ENCODE assay signal across 16 cellular contexts in genomic region chr15:22855791-22856190, GRCh38. TPM values are rescaled to one million over a fixed set of nuclear protein-coding genes. Genes with fewer than 3 reads are reported as not detected.
DNase-seq lines count a peak whose midpoint lies in the region; ATAC-seq and TF ChIP-seq lines count a peak whose summit lies in the region.
"Had no signal": no experiment of that assay in that cellular context is flagged by ENCODE, and none has a peak within 500 bp of the region (broad histone marks: within the 10 kb centered on the region; RNA-seq: fewer than 3 reads in every experiment).

No MANE protein-coding gene starts in this region.

- H3K4me1 ChIP-seq in HEK293 (ENCODE audit: control insufficient read depth, insufficient read depth, low read length) (no peaks in the 10 kb centered on the region), mesendoderm (ENCODE audit: control insufficient read depth, low read depth, low read length) (peaks cover 4% of the 10 kb centered on the region), upper lobe of right lung (no peaks in the 10 kb centered on the region)

- CTCF ChIA-PET in activated naive CD4-positive, alpha-beta T cell treated with anti-CD3 and anti-CD28 coated beads for 36 hours (lab: Charles Lee), result interaction anchor here (0.6 to 1.7 kb wide), 5 partner anchors 9 to 174 kb away, joined by 3 to 7 read pairs (median 4); no protein-coding TSS in a partner anchor
- CTCF ChIA-PET in HEK293 (lab: Yijun Ruan, JAX), result interaction anchor here (0.7 kb wide), 1 partner anchor 64 kb away, joined by 6 read pairs; no protein-coding TSS in a partner anchor

- peaks cover 4% of the 10 kb centered on the region for H3K79me2 ChIP-seq in mesendoderm (ENCODE audit: control insufficient read depth, insufficient read depth, low read length)

- H2BK120ac ChIP-seq in mesendoderm (ENCODE audit: low read depth, low read length), result no peak overlapping the region

- H3K4me3 ChIP-seq in HEK293 (ENCODE audit: low read depth, low read length), result no peak overlapping the region
- H3K4me3 ChIP-seq in mesendoderm (ENCODE audit: low read length), result no peak overlapping the region
- H3K4me3 ChIP-seq in upper lobe of right lung, result no peak overlapping the region

- POLR2A ChIA-PET in HEK293 (lab: Yijun Ruan, JAX), result interaction anchor here (1.0 kb wide), 1 partner anchor 9 kb away, joined by 3 read pairs; no protein-coding TSS in a partner anchor

- no peak overlapping the region for H4K5ac ChIP-seq in mesendoderm (ENCODE audit: low read length)

- H3K4me2 ChIP-seq in mesendoderm (ENCODE audit: low read length), result no peak overlapping the region

- peaks cover 8 to 60% of the 10 kb centered on the region in 2 experiments for H3K36me3 ChIP-seq in HEK293 (ENCODE audit: control insufficient read depth in 2 of 2, insufficient read depth in 1 of 2, low read length in 2 of 2)
- peaks cover 7% of the 10 kb centered on the region for H3K36me3 ChIP-seq in mesendoderm (ENCODE audit: control insufficient read depth, insufficient read depth, low read length)
- peaks cover 90% of the 10 kb centered on the region for H3K36me3 ChIP-seq in upper lobe of right lung

- no peak overlapping the region for H2BK5ac ChIP-seq in mesendoderm (ENCODE audit: low read length)

- H2AK5ac ChIP-seq in mesendoderm (ENCODE audit: low read length), result no peak overlapping the region

- peak overlapping the region; percentile 4 to 6 for H3K27ac Mint-ChIP-seq in activated naive CD4-positive, alpha-beta T cell treated with anti-CD3 and anti-CD28 coated beads, Interleukin-2, amount 50 U/mL, for 72 hours
- H3K27ac Mint-ChIP-seq in activated naive CD4-positive, alpha-beta T cell treated with anti-CD3 and anti-CD28 coated beads for 36 hours, result no peak overlapping the region
- peak overlapping the region; percentile 3 for H3K27ac Mint-ChIP-seq in central memory CD8-positive, alpha-beta T cell (ENCODE audit: low read depth)
- H3K27ac Mint-ChIP-seq: CD4-positive, alpha-beta T cell had no signal

- TF ChIP-seq CTCF in HEK293 (tag by site-specific recombination; IDR thresholded peaks at IDR 0.05) (no peak), upper lobe of right lung (IDR thresholded peaks at IDR 0.05) (no peak)

- H3K56ac ChIP-seq in mesendoderm (ENCODE audit: low read length), result no peak overlapping the region

- H3K27me3 ChIP-seq in mesendoderm (ENCODE audit: insufficient read depth, low read length, poor library complexity), result no peaks in the 10 kb centered on the region
- no peaks in the 10 kb centered on the region for H3K27me3 ChIP-seq in upper lobe of right lung

- no peak overlapping the region for H3K18ac ChIP-seq in mesendoderm (ENCODE audit: low read length)

- H4K8ac ChIP-seq in mesendoderm (ENCODE audit: low read depth, low read length), result no peak overlapping the region

- WGBS in mesendoderm (ENCODE audit: extremely low coverage, insufficient coverage, low lambda C conversion rate), result no CpG with 5 or more reads among the region's 4 CpGs

- no peak for ATAC-seq in activated naive CD4-positive, alpha-beta T cell treated with anti-CD3 and anti-CD28 coated beads, Interleukin-2, amount 50 U/mL, for 72 hours
- no peak for ATAC-seq in central memory CD8-positive, alpha-beta T cell (replicated peaks; ENCODE audit: extremely low read depth, poor library complexity, severe bottlenecking)
- no peak for ATAC-seq in stimulated activated naive CD8-positive, alpha-beta T cell treated with anti-CD3 and anti-CD28 coated beads, Interleukin-15, Interleukin-2, amounts not matched to agents 100 U/mL and 50 U/mL, for 24 hours
- no peak for ATAC-seq in upper lobe of right lung
- ATAC-seq in left lobe of liver, result no peak

- H3K23ac ChIP-seq in mesendoderm (ENCODE audit: low read length), result no peak overlapping the region

- intact Hi-C loops in activated naive CD4-positive, alpha-beta T cell treated with anti-CD3 and anti-CD28 coated beads for 36 hours (cut with micrococcal nuclease), result no loop called here
- intact Hi-C loops in upper lobe of right lung (cut with DNase I), result no loop called here

- no peaks in the 10 kb centered on the region for H3K27me3 Mint-ChIP-seq in activated naive CD4-positive, alpha-beta T cell treated with anti-CD3 and anti-CD28 coated beads for 36 hours (ENCODE audit: low read depth)
- H3K27me3 Mint-ChIP-seq in central memory CD8-positive, alpha-beta T cell, result no peaks in the 10 kb centered on the region
- H3K27me3 Mint-ChIP-seq: CD4-positive, alpha-beta T cell had no signal

- no peaks in the 10 kb centered on the region for H3K9me3 ChIP-seq in HEK293 (ENCODE audit: control insufficient read depth, insufficient read depth, low read depth, low read length)
- no peaks in the 10 kb centered on the region for H3K9me3 ChIP-seq in upper lobe of right lung

- no peak for DNase-seq in activated naive CD4-positive, alpha-beta T cell treated with anti-CD3 and anti-CD28 coated beads, Interleukin-2, amount 50 U/mL, for 72 hours (ENCODE audit: low spot score in 2 of 2)
- DNase-seq in activated naive CD4-positive, alpha-beta T cell treated with anti-CD3 and anti-CD28 coated beads for 36 hours, result no peak
- DNase-seq in central memory CD8-positive, alpha-beta T cell (ENCODE audit: low spot score in 2 of 2), result no peak
- DNase-seq in mesendoderm (peak; percentile 79), upper lobe of right lung (no peak), left lobe of liver (ENCODE audit: low spot score) (no peak)
- DNase-seq in stimulated activated naive CD8-positive, alpha-beta T cell treated with anti-CD3 and anti-CD28 coated beads, Interleukin-15, Interleukin-2, amounts not matched to agents 100 U/mL and 50 U/mL, for 24 hours, result no peak
- DNase-seq: CD4-positive, alpha-beta T cell; DND-41; GDM1; MM.1S; NCI-H1105 treated with DMSO at 0.1 percent for 48 hours; NCI-H187 treated with DMSO at 0.1 percent for 48 hours; NCI-H510A treated with DMSO at 0.1 percent for 48 hours; SHP77 had no signal

- no peak overlapping the region for H3K4ac ChIP-seq in mesendoderm (ENCODE audit: low read depth, low read length)

- H2BK15ac ChIP-seq in mesendoderm (replicated peaks; ENCODE audit: low read depth), result no peak overlapping the region

- H3K36me3 Mint-ChIP-seq in activated naive CD4-positive, alpha-beta T cell treated with anti-CD3 and anti-CD28 coated beads, Interleukin-2, amount 50 U/mL, for 72 hours, result peaks cover 5 to 22% of the 10 kb centered on the region in 2 donors
- H3K36me3 Mint-ChIP-seq in activated naive CD4-positive, alpha-beta T cell treated with anti-CD3 and anti-CD28 coated beads for 36 hours (ENCODE audit: low read depth), result peaks cover 42% of the 10 kb centered on the region
- H3K36me3 Mint-ChIP-seq in central memory CD8-positive, alpha-beta T cell (ENCODE audit: insufficient read depth), result peaks cover 79% of the 10 kb centered on the region

- H3K4me3 Mint-ChIP-seq in activated naive CD4-positive, alpha-beta T cell treated with anti-CD3 and anti-CD28 coated beads for 36 hours, result no peak overlapping the region
- H3K4me3 Mint-ChIP-seq in central memory CD8-positive, alpha-beta T cell, result no peak overlapping the region
- H3K4me3 Mint-ChIP-seq: CD4-positive, alpha-beta T cell had no signal

- no peaks in the 10 kb centered on the region for H3K9me3 Mint-ChIP-seq in activated naive CD4-positive, alpha-beta T cell treated with anti-CD3 and anti-CD28 coated beads, Interleukin-2, amount 50 U/mL, for 72 hours
- H3K9me3 Mint-ChIP-seq in activated naive CD4-positive, alpha-beta T cell treated with anti-CD3 and anti-CD28 coated beads for 36 hours, result no peaks in the 10 kb centered on the region
- no peaks in the 10 kb centered on the region for H3K9me3 Mint-ChIP-seq in central memory CD8-positive, alpha-beta T cell
- H3K9me3 Mint-ChIP-seq: CD4-positive, alpha-beta T cell had no signal

- H3K4me1 Mint-ChIP-seq in activated naive CD4-positive, alpha-beta T cell treated with anti-CD3 and anti-CD28 coated beads for 36 hours (ENCODE audit: low read depth), result peaks cover 8% of the 10 kb centered on the region
- H3K4me1 Mint-ChIP-seq in central memory CD8-positive, alpha-beta T cell, result peaks cover 3% of the 10 kb centered on the region

- peaks cover 7% of the 10 kb centered on the region for H3K79me1 ChIP-seq in mesendoderm (ENCODE audit: low read length)

- H3K9ac ChIP-seq in mesendoderm (ENCODE audit: low read length), result no peak overlapping the region

- H3K27ac ChIP-seq in HEK293 (ENCODE audit: extremely low read depth, low read depth, low read length) (no peak overlapping the region), mesendoderm (ENCODE audit: low read depth, low read length) (no peak overlapping the region), upper lobe of right lung (no peak overlapping the region)

TF ChIP-seq in HEK293, 187 proteins besides CTCF, POLR2A, EP300 and RAD21:
- TF ChIP-seq ZNF211 (tag by site-specific recombination; IDR thresholded peaks at IDR 0.05; ENCODE audit: low read depth) (no peak), FEZF1 (tag by site-specific recombination; IDR thresholded peaks at IDR 0.05) (0 out of 2 replicates have a peak, but pooled peaks have one; percentile 5)

RNA-seq across cellular contexts. Expression of gene NIPA2, which starts 17.3 kb away (rescaled TPM):
- total RNA-seq in activated naive CD4-positive, alpha-beta T cell treated with anti-CD3 and anti-CD28 coated beads, Interleukin-2, amount 50 U/mL, for 72 hours, result 10 to 100 TPM; 48.6 to 54.6 TPM
- 10 to 100 TPM; 47.0 to 47.9 TPM for total RNA-seq in activated naive CD4-positive, alpha-beta T cell treated with anti-CD3 and anti-CD28 coated beads for 36 hours
- polyA plus RNA-seq in mesendoderm (2013, experiment 1 of 2), result 73.5 TPM
- polyA plus RNA-seq in mesendoderm (2013, experiment 2 of 2), result 72.3 TPM
- total RNA-seq in upper lobe of right lung (46.2 TPM), left lobe of liver (18.1 TPM)
